8 cellular contexts compared by ENCODE assay signal in the genomic region with DNA sequence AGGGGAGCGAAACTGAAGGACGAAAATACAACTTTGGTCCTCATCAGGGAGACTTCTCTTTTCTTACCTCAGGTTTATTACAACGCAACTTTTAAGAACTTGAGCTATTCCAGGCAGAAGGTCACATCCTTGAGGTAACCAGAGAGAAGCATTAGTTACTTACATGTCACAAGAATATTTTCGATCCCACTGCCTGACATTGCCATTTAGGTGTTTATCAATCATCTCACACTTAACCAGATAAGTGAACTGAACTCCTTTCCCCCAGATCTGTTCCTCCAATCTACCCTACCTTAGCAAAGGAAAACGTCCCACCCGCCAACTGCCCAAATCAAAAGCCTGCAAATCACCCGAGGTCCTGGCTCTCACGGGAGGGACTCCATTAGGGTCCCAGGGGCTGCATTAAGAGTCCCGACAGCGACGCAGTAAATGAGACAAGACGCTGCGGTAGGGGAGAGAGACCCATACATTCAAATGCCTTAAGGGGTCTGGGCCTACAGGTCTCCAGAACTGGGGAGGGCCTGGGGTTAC.
DNase-seq lines count a peak whose midpoint lies in the region; ATAC-seq and TF ChIP-seq lines count a peak whose summit lies in the region.

No MANE protein-coding gene starts in this region.

- peak overlapping the region; percentile 63 for H3K27ac Mint-ChIP-seq in stimulated activated naive B cell treated with anti-CD40 and anti-IgM and Interleukin-4, amounts not matched to agents 10 μg/mL and 1 μg/mL and 100 μg/mL, for 72 hours

- peak in 1 of 2 donors; percentile 11 for ATAC-seq in stimulated activated naive B cell treated with anti-CD40 and anti-IgM and Interleukin-4, amounts not matched to agents 10 μg/mL and 1 μg/mL and 100 μg/mL, for 72 hours (replicated peaks)

- TF ChIP-seq CTCF in VCaP (conservative IDR thresholded peaks at IDR 0.05), result no peak

- peak overlapping the region; percentile 88 for H3K4me3 ChIP-seq in iPS-11a (ENCODE audit: low read depth, low read length)

- peaks cover 13 to 18% of the 10 kb centered on the region in 2 donors for H3K36me3 Mint-ChIP-seq in stimulated activated naive B cell treated with anti-CD40 and anti-IgM and Interleukin-4, amounts not matched to agents 10 μg/mL and 1 μg/mL and 100 μg/mL, for 72 hours

- DNase-seq in NCI-H146 (lab: John Stamatoyannopoulos, UW), result peak; percentile 12
- DNase-seq in NCI-H146 treated with DMSO at 0.1 percent for 48 hours (lab: John Stamatoyannopoulos, UW; ENCODE audit: unreplicated experiment), result no peak
- no peak for DNase-seq in stimulated activated naive B cell treated with anti-CD40 and anti-IgM and Interleukin-4, amounts not matched to agents 10 μg/mL and 1 μg/mL and 100 μg/mL, for 72 hours
- no peak for DNase-seq in NCI-H2196 (lab: John Stamatoyannopoulos, UW; ENCODE audit: unreplicated experiment)
- DNase-seq in 8988T, result no peak
- DNase-seq in activated gamma-delta T cell treated with Interleukin-2 at 50 U/mL for 16 hours, result no peak

- H3K27me3 Mint-ChIP-seq in stimulated activated naive B cell treated with anti-CD40 and anti-IgM and Interleukin-4, amounts not matched to agents 10 μg/mL and 1 μg/mL and 100 μg/mL, for 72 hours, result no peaks in the 10 kb centered on the region

- peaks cover 3 to 8% of the 10 kb centered on the region in 2 donors for H3K9me3 Mint-ChIP-seq in stimulated activated naive B cell treated with anti-CD40 and anti-IgM and Interleukin-4, amounts not matched to agents 10 μg/mL and 1 μg/mL and 100 μg/mL, for 72 hours

- peak overlapping the region; percentile 60; the same call in 1 of the 2 replicates for H3K27ac ChIP-seq in VCaP

- H3K4me1 Mint-ChIP-seq in stimulated activated naive B cell treated with anti-CD40 and anti-IgM and Interleukin-4, amounts not matched to agents 10 μg/mL and 1 μg/mL and 100 μg/mL, for 72 hours, result peaks cover 9 to 11% of the 10 kb centered on the region in 2 donors

- H3K4me3 Mint-ChIP-seq in stimulated activated naive B cell treated with anti-CD40 and anti-IgM and Interleukin-4, amounts not matched to agents 10 μg/mL and 1 μg/mL and 100 μg/mL, for 72 hours, result peak overlapping the region; percentile 80 to 83
